ENCODE assay signal across 1 cellular context in the genomic region with DNA sequence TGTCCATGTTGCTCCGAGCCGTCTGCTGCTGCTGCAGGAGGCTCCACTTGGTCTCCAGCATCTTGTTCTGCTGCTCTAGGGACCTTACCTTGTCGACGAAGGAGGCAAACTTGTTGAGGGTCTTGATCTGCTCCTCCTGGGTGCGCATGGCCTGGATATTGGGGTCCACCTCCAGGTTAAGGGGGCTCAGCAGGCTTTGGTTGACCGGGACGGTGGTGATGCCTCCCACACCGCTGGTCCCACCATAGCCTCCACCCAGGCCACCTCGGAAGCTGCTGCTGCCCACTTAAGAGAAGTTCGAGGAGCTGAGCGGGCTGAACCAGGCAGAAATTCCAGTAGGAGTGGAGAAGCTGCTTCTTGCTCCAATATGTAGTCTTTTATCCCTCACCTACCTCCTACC.
TF ChIP-seq lines count a peak whose summit lies in the region.

No MANE protein-coding gene starts in this region.

TF ChIP-seq in SK-N-SH, 30 proteins besides CTCF, POLR2A, EP300 and RAD21 (continued from another document):
- TF ChIP-seq MEF2A (IDR thresholded peaks at IDR 0.05; ENCODE audit: borderline replicate concordance, low read depth) (no peak), FOSL2 (IDR thresholded peaks at IDR 0.05; ENCODE audit: borderline replicate concordance, low read depth) (no peak), POLR2AphosphoS5 (IDR thresholded peaks at IDR 0.05; ENCODE audit: low read depth, low read length) (no peak), EZH2phosphoT487 (IDR thresholded peaks at IDR 0.05; ENCODE audit: borderline replicate concordance, low read depth) (no peak), SMC3 (IDR thresholded peaks at IDR 0.05; ENCODE audit: low read depth, low read length) (no peak), SIN3A (IDR thresholded peaks at IDR 0.05; ENCODE audit: borderline replicate concordance, low read depth, low read length) (no peak), FOXM1 (IDR thresholded peaks at IDR 0.05; ENCODE audit: low read depth) (no peak)
- TF ChIP-seq, protein P1, sequence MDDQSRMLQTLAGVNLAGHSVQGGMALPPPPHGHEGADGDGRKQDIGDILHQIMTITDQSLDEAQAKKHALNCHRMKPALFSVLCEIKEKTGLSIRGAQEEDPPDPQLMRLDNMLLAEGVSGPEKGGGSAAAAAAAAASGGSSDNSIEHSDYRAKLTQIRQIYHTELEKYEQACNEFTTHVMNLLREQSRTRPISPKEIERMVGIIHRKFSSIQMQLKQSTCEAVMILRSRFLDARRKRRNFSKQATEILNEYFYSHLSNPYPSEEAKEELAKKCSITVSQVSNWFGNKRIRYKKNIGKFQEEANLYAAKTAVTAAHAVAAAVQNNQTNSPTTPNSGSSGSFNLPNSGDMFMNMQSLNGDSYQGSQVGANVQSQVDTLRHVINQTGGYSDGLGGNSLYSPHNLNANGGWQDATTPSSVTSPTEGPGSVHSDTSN (IDR thresholded peaks at IDR 0.05) = no peak
- TF ChIP-seq, protein P2, sequence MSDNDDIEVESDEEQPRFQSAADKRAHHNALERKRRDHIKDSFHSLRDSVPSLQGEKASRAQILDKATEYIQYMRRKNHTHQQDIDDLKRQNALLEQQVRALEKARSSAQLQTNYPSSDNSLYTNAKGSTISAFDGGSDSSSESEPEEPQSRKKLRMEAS (IDR thresholded peaks at IDR 0.05; ENCODE audit: low read depth) = no peak
- TF ChIP-seq, protein P3, sequence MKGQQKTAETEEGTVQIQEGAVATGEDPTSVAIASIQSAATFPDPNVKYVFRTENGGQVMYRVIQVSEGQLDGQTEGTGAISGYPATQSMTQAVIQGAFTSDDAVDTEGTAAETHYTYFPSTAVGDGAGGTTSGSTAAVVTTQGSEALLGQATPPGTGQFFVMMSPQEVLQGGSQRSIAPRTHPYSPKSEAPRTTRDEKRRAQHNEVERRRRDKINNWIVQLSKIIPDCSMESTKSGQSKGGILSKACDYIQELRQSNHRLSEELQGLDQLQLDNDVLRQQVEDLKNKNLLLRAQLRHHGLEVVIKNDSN (IDR thresholded peaks at IDR 0.05; ENCODE audit: borderline replicate concordance, low read depth) = no peak
- TF ChIP-seq, protein P4, sequence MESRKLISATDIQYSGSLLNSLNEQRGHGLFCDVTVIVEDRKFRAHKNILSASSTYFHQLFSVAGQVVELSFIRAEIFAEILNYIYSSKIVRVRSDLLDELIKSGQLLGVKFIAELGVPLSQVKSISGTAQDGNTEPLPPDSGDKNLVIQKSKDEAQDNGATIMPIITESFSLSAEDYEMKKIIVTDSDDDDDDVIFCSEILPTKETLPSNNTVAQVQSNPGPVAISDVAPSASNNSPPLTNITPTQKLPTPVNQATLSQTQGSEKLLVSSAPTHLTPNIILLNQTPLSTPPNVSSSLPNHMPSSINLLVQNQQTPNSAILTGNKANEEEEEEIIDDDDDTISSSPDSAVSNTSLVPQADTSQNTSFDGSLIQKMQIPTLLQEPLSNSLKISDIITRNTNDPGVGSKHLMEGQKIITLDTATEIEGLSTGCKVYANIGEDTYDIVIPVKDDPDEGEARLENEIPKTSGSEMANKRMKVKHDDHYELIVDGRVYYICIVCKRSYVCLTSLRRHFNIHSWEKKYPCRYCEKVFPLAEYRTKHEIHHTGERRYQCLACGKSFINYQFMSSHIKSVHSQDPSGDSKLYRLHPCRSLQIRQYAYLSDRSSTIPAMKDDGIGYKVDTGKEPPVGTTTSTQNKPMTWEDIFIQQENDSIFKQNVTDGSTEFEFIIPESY (IDR thresholded peaks at IDR 0.05; ENCODE audit: borderline replicate concordance, low read depth) = no peak
TF ChIP-seq in SK-N-SH: peak in this region for 0.
